Comparison of ENCODE assay signal across 17 cellular contexts in the genomic region with DNA sequence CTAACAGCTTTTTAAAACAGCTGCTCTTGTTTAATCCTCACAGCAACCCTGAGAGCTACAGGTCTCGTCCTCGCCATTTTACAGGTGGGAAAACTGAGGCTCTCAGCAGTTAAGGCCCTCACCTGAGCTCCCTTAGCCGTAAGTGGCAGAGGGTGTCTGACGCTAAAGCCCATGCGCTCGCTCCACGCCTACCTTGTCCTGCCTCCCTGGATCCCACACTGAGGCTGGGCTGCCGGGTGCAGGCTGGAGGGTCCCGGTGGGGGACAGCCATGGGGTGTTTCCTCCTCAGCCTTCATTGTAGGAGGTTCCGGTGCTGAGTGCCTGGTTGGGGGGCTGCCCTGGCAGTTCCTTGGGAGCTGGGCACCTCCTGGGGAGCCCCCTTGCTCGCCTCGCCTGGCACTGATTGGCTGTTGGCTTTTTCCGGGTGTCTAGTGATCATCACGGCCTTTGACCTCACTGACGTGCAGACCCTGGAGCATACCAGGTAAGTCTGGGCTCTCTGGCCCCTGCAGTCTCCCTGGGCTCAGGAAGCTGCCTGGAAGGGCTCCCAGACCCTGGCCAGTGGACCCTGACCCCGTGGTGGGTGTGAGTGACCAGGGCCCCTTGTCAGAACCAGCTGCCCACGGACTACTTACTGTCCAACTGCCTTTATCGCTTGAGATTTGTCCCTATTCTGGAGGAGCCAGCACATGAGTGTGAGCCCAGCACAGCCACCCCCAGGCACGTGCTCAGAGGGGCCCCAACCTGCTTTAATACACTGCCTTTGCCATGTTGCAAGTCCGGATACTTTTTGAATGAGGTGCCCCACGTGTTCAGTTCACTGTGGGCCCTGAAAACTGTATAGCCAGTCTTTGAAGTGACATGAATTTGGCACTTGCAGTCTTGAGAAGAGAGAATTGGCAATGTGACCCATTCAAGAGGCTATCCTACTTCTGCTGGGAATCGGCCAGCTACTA. TPM values are rescaled to one million over a fixed set of nuclear protein-coding genes. Genes with fewer than 3 reads are reported as not detected.
"Had no signal": no experiment of that assay in that cellular context is flagged by ENCODE, and none has a peak within 500 bp of the region (broad histone marks: within the 10 kb centered on the region; RNA-seq: fewer than 3 reads in every experiment).

No MANE protein-coding gene starts in this region.

- H3K4me3 ChIP-seq: gastroesophageal sphincter, pancreas, testis, vagina had no signal

- H3K9me3 Mint-ChIP-seq: activated CD4-positive, alpha-beta T cell treated with anti-CD3 and anti-CD28 coated beads, Interleukin-2, amount 10 ng/mL, durations not matched to agents 7 days and 5 days; activated naive CD4-positive, alpha-beta T cell treated with anti-CD3 and anti-CD28 coated beads, Interleukin-2, amount 10 ng/mL, durations not matched to agents 7 days and 5 days; activated T-helper 2 cell treated with anti-CD3 and anti-CD28 coated beads, Interferon-gamma antibody, Interleukin-2, Interleukin-4, amounts not matched to agents 10 μg/mL and 5 μg/mL and 100 μg/mL, durations not matched to agents 14 hours and 24 hours and 36 hours; central memory CD8-positive, alpha-beta T cell; stimulated activated naive CD8-positive, alpha-beta T cell treated with anti-CD3 and anti-CD28 coated beads, Interleukin-15, amount 100 ng/mL, for 72 hours had no signal

- H3K4me1 ChIP-seq: gastroesophageal sphincter, pancreas, testis, vagina had no signal

- H3K27ac ChIP-seq: gastroesophageal sphincter, pancreas, testis, vagina had no signal

- ATAC-seq: gastroesophageal sphincter; pancreas; stimulated activated naive CD8-positive, alpha-beta T cell treated with anti-CD3 and anti-CD28 coated beads, Interleukin-15, amount 100 ng/mL, for 72 hours had no signal

- H3K36me3 Mint-ChIP-seq: activated naive CD4-positive, alpha-beta T cell treated with anti-CD3 and anti-CD28 coated beads, Interleukin-2, amount 10 ng/mL, durations not matched to agents 7 days and 5 days had no signal

- H3K9me3 ChIP-seq: gastroesophageal sphincter, pancreas, testis, vagina had no signal

- H3K4me3 Mint-ChIP-seq: activated CD4-positive, alpha-beta T cell treated with anti-CD3 and anti-CD28 coated beads, Interleukin-2, amount 10 ng/mL, durations not matched to agents 7 days and 5 days; activated naive CD4-positive, alpha-beta T cell treated with anti-CD3 and anti-CD28 coated beads, Interleukin-2, amount 10 ng/mL, durations not matched to agents 7 days and 5 days; central memory CD8-positive, alpha-beta T cell; stimulated activated naive CD8-positive, alpha-beta T cell treated with anti-CD3 and anti-CD28 coated beads, Interleukin-15, amount 100 ng/mL, for 72 hours had no signal

- H3K36me3 ChIP-seq: pancreas, vagina had no signal

- H3K27me3 Mint-ChIP-seq: activated CD4-positive, alpha-beta T cell treated with anti-CD3 and anti-CD28 coated beads, Interleukin-2, amount 10 ng/mL, durations not matched to agents 7 days and 5 days; central memory CD8-positive, alpha-beta T cell; stimulated activated naive CD8-positive, alpha-beta T cell treated with anti-CD3 and anti-CD28 coated beads, Interleukin-15, amount 100 ng/mL, for 72 hours had no signal

- H3K27ac Mint-ChIP-seq: activated CD4-positive, alpha-beta T cell treated with anti-CD3 and anti-CD28 coated beads, Interleukin-2, amount 10 ng/mL, durations not matched to agents 7 days and 5 days; activated naive CD4-positive, alpha-beta T cell treated with anti-CD3 and anti-CD28 coated beads, Interleukin-2, amount 10 ng/mL, durations not matched to agents 7 days and 5 days; activated T-helper 2 cell treated with anti-CD3 and anti-CD28 coated beads, Interferon-gamma antibody, Interleukin-2, Interleukin-4, amounts not matched to agents 10 μg/mL and 5 μg/mL and 100 μg/mL, durations not matched to agents 14 hours and 24 hours and 36 hours had no signal

- H3K27me3 ChIP-seq: gastroesophageal sphincter, pancreas, testis, vagina had no signal

- DNase-seq: activated CD4-positive, alpha-beta T cell treated with anti-CD3 and anti-CD28 coated beads, Interleukin-2, amount 10 ng/mL, durations not matched to agents 7 days and 5 days; activated CD4-positive, CD25-positive, alpha-beta regulatory T cell; activated naive CD4-positive, alpha-beta T cell treated with anti-CD3 and anti-CD28 coated beads, Interleukin-2, amount 10 ng/mL, durations not matched to agents 7 days and 5 days; cortex of kidney; effector memory CD4-positive, alpha-beta T cell; pancreas; stimulated activated CD4-positive, alpha-beta T cell treated with anti-CD3 and anti-CD28 coated beads, Interleukin-15, amount 100 ng/mL, for 24 hours; stimulated activated CD4-positive, alpha-beta T cell treated with anti-CD3 and anti-CD28 coated beads, Interleukin-4, amount 100 ng/mL, for 24 hours; stimulated activated naive CD8-positive, alpha-beta T cell treated with anti-CD3 and anti-CD28 coated beads, Interleukin-15, amount 100 ng/mL, for 72 hours; testis had no signal

RNA-seq across cellular contexts. Expression of a gene that starts 12.6 kb away (rescaled TPM):
- total RNA-seq: activated T-helper 2 cell treated with anti-CD3 and anti-CD28 coated beads, Interferon-gamma antibody, Interleukin-2, Interleukin-4, amounts not matched to agents 10 μg/mL and 5 μg/mL and 100 μg/mL, durations not matched to agents 14 hours and 24 hours and 36 hours had no signal

RNA-seq across cellular contexts. Expression of a gene that starts 16.0 kb away (rescaled TPM):
- total RNA-seq: activated CD8-positive, alpha-beta memory T cell treated with anti-CD3 and anti-CD28 coated beads for 36 hours; activated T-helper 2 cell treated with anti-CD3 and anti-CD28 coated beads, Interferon-gamma antibody, Interleukin-2, Interleukin-4, amounts not matched to agents 10 μg/mL and 5 μg/mL and 100 μg/mL, durations not matched to agents 14 hours and 24 hours and 36 hours; vagina had no signal
- polyA plus RNA-seq: keratinocyte, liver had no signal
